ENCODE assay signal across 19 cellular contexts in genomic region chr17:59413014-59413725, GRCh38.
DNase-seq lines count a peak whose midpoint lies in the region; ATAC-seq and TF ChIP-seq lines count a peak whose summit lies in the region.
"Had no signal": no experiment of that assay in that cellular context is flagged by ENCODE, and none has a peak within 500 bp of the region (broad histone marks: within the 10 kb centered on the region; RNA-seq: fewer than 3 reads in every experiment).

No MANE protein-coding gene starts in this region.

- intact Hi-C loops in Right ventricle myocardium superior (cut with DNase I) (no loop called here), left ventricle myocardium inferior (cut with micrococcal nuclease) (no loop called here), mucosa of descending colon (cut with DNase I, micrococcal nuclease) (no loop called here)

- H3K4me1 ChIP-seq in right atrium auricular region (peaks cover 0 to 30% of the 10 kb centered on the region in 2 donors), left ventricle myocardium inferior (peaks cover 35% of the 10 kb centered on the region), mucosa of descending colon (ENCODE audit: low read depth) (no peaks in the 10 kb centered on the region)
- H3K4me1 ChIP-seq: Peyer's patch, SJCRH30, testis had no signal

- peak overlapping the region in 1 of 2 donors; percentile 4 for H3K27ac ChIP-seq in right atrium auricular region
- H3K27ac ChIP-seq in left ventricle myocardium inferior (replicated peaks), result peak overlapping the region; percentile 77
- H3K27ac ChIP-seq: HL-60, Peyer's patch, SJCRH30, testis had no signal

- peaks cover 29% of the 10 kb centered on the region for H3K4me1 Mint-ChIP-seq in stimulated activated effector memory CD8-positive, alpha-beta T cell treated with anti-CD3 and anti-CD28 coated beads, Interleukin-12 subunit alpha, Interleukin-12 subunit beta, amount 100 ng/mL, for 72 hours

- H3K27ac Mint-ChIP-seq in stimulated activated effector memory CD8-positive, alpha-beta T cell treated with anti-CD3 and anti-CD28 coated beads, Interleukin-12 subunit alpha, Interleukin-12 subunit beta, amount 100 ng/mL, for 72 hours, result peak overlapping the region; percentile 54
- H3K27ac Mint-ChIP-seq: activated CD4-positive, alpha-beta memory T cell treated with anti-CD3 and anti-CD28 coated beads, Interleukin-2, amount 10 ng/mL, durations not matched to agents 7 days and 5 days; stimulated activated memory B cell treated with anti-CD40 and anti-IgM and Interleukin-4, amounts not matched to agents 10 μg/mL and 1 μg/mL and 100 μg/mL, for 72 hours had no signal

- no peaks in the 10 kb centered on the region for H3K36me3 Mint-ChIP-seq in stimulated activated effector memory CD8-positive, alpha-beta T cell treated with anti-CD3 and anti-CD28 coated beads, Interleukin-12 subunit alpha, Interleukin-12 subunit beta, amount 100 ng/mL, for 72 hours

- H3K4me3 Mint-ChIP-seq in stimulated activated effector memory CD8-positive, alpha-beta T cell treated with anti-CD3 and anti-CD28 coated beads, Interleukin-12 subunit alpha, Interleukin-12 subunit beta, amount 100 ng/mL, for 72 hours, result no peak overlapping the region
- H3K4me3 Mint-ChIP-seq: activated CD4-positive, alpha-beta memory T cell treated with anti-CD3 and anti-CD28 coated beads, Interleukin-2, amount 10 ng/mL, durations not matched to agents 7 days and 5 days; CD14-positive monocyte; stimulated activated memory B cell treated with anti-CD40 and anti-IgM and Interleukin-4, amounts not matched to agents 10 μg/mL and 1 μg/mL and 100 μg/mL, for 72 hours had no signal

- H3K27me3 ChIP-seq in right atrium auricular region (no peaks in the 10 kb centered on the region), left ventricle myocardium inferior (ENCODE audit: low read depth) (no peaks in the 10 kb centered on the region)
- H3K27me3 ChIP-seq: Peyer's patch, SJCRH30, testis had no signal

- no peaks in the 10 kb centered on the region for H3K9me3 Mint-ChIP-seq in stimulated activated effector memory CD8-positive, alpha-beta T cell treated with anti-CD3 and anti-CD28 coated beads, Interleukin-12 subunit alpha, Interleukin-12 subunit beta, amount 100 ng/mL, for 72 hours

- H3K9me3 ChIP-seq in right atrium auricular region (peaks cover 0 to 8% of the 10 kb centered on the region in 2 donors), left ventricle myocardium inferior (replicated peaks) (peaks cover 9% of the 10 kb centered on the region), mucosa of descending colon (peaks cover 10% of the 10 kb centered on the region)
- H3K9me3 ChIP-seq: Peyer's patch, SJCRH30, testis had no signal

- peak; percentile 56 for ATAC-seq in Right ventricle myocardium superior (ENCODE audit: poor library complexity)
- no peak for ATAC-seq in stimulated activated effector memory CD8-positive, alpha-beta T cell treated with anti-CD3 and anti-CD28 coated beads, Interleukin-12 subunit alpha, Interleukin-12 subunit beta, amount 100 ng/mL, for 72 hours
- no peak for ATAC-seq in mucosa of descending colon
- ATAC-seq: stimulated activated memory B cell treated with anti-CD40 and anti-IgM and Interleukin-4, amounts not matched to agents 10 μg/mL and 1 μg/mL and 100 μg/mL, for 72 hours had no signal

- H3K36me3 ChIP-seq in right atrium auricular region (no peaks in the 10 kb centered on the region), left ventricle myocardium inferior (peaks cover 11% of the 10 kb centered on the region), mucosa of descending colon (ENCODE audit: low read depth) (no peaks in the 10 kb centered on the region)
- H3K36me3 ChIP-seq: Peyer's patch, SJCRH30 had no signal

- no peak overlapping the region for H3K4me3 ChIP-seq in right atrium auricular region
- H3K4me3 ChIP-seq in left ventricle myocardium inferior, result no peak overlapping the region
- H3K4me3 ChIP-seq in mucosa of descending colon, result no peak overlapping the region
- H3K4me3 ChIP-seq: Peyer's patch, SJCRH30, smooth muscle cell, testis had no signal

- DNase-seq in Right ventricle myocardium superior (no peak), right atrium auricular region (ENCODE audit: low spot score) (no peak), NCI-H69 (lab: John Stamatoyannopoulos, UW) (peak; percentile 83), left ventricle myocardium inferior (no peak), mucosa of descending colon (no peak), hippocampal formation (lab: John Stamatoyannopoulos, UW) (no peak)
- DNase-seq in stimulated activated effector memory CD8-positive, alpha-beta T cell treated with anti-CD3 and anti-CD28 coated beads, Interleukin-12 subunit alpha, Interleukin-12 subunit beta, amount 100 ng/mL, for 72 hours (ENCODE audit: low spot score in 2 of 2), result no peak
- DNase-seq: activated CD4-positive, alpha-beta memory T cell treated with anti-CD3 and anti-CD28 coated beads, Interleukin-2, amount 10 ng/mL, durations not matched to agents 7 days and 5 days; activated naive CD4-positive, alpha-beta T cell treated with Interleukin-2 at 50 U/mL for 16 hours; activated T-cell treated with anti-CD3 and anti-CD28 coated beads, Interleukin-2, amount 50 U/mL, for 48 hours; erythroblast; NCI-H526; Peyer's patch; SJCRH30; testis had no signal

- TF ChIP-seq CTCF in right atrium auricular region (IDR thresholded peaks at IDR 0.05) (no peak), left ventricle myocardium inferior (IDR thresholded peaks at IDR 0.05; ENCODE audit: borderline replicate concordance) (no peak), mucosa of descending colon (IDR thresholded peaks at IDR 0.05) (no peak)
